Comparison of ENCODE assay signal across 13 cellular contexts in the genomic region with DNA sequence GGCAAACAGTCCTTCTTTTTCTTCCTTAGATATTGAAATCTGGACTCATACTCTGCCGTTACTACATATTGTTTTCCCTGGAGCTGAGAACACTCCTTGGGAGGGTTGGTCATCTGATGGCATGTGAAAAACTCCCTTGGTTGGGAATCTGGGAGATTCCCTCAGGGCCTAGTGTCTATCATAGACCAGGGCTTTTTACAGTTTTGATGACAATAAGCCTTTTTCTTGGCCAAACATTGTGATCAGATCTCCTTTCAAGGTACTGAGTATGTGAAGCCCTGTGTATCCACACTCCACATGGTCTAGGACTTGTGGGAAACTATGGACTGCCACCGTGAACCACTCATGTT. TPM values are rescaled to one million over a fixed set of nuclear protein-coding genes. Genes with fewer than 3 reads are reported as not detected.
A peak's percentile ranks its signal among the peaks of the same experiment; 100 is the strongest.
DNase-seq lines count a peak whose midpoint lies in the region; ATAC-seq and TF ChIP-seq lines count a peak whose summit lies in the region.
"Had no signal": no experiment of that assay in that cellular context is flagged by ENCODE, and none has a peak within 500 bp of the region (broad histone marks: within the 10 kb centered on the region; RNA-seq: fewer than 3 reads in every experiment).

No MANE protein-coding gene starts in this region.

- ATAC-seq in HCT116: no peak
- ATAC-seq in thoracic aorta (ENCODE audit: insufficient number of reproducible peaks, low FRiP score, low read depth): no peak
- no peak for ATAC-seq in GM23338
- ATAC-seq: stimulated activated naive CD8-positive, alpha-beta T cell treated with anti-CD3 and anti-CD28 coated beads, Interleukin-15, Interleukin-2, amounts not matched to agents 100 U/mL and 50 U/mL, for 24 hours had no signal

- DNase-seq in HCT116 (ENCODE audit: low read depth, low spot score) (no peak), SK-MEL-5 (ENCODE audit: low read depth, low spot score) (peak; percentile 86), thoracic aorta (ENCODE audit: low spot score) (no peak), GOT3 (lab: John Stamatoyannopoulos, UW) (no peak), GM23338 (ENCODE audit: low spot score) (no peak), mammary epithelial cell (no peak)
- DNase-seq: activated CD4-positive, CD25-positive, alpha-beta regulatory T cell; GDM1; stimulated activated CD4-positive, alpha-beta T cell treated with anti-CD3 and anti-CD28 coated beads, Interleukin-1b, Interleukin-23, amount 100 ng/mL, for 48 hours; stimulated activated naive CD8-positive, alpha-beta T cell treated with anti-CD3 and anti-CD28 coated beads, Interleukin-15, Interleukin-2, amounts not matched to agents 100 U/mL and 50 U/mL, for 24 hours had no signal

- H3K9me2 ChIP-seq in HCT116 (ENCODE audit: insufficient read depth): no peaks in the 10 kb centered on the region
- no peaks in the 10 kb centered on the region for H3K9me2 ChIP-seq in GM23338 (ENCODE audit: insufficient read depth)

- H3K27me3 ChIP-seq in HCT116 (ENCODE audit: insufficient read depth, low read length) (peaks cover 12% of the 10 kb centered on the region; the same call in 1 of the 2 replicates), muscle layer of colon (ENCODE audit: control insufficient read depth in 1 of 2, insufficient read depth in 2 of 2, low read length in 2 of 2) (no peaks in the 10 kb centered on the region), thoracic aorta (replicated peaks; ENCODE audit: insufficient read depth) (no peaks in the 10 kb centered on the region), GM23338 (ENCODE audit: insufficient read depth) (peaks cover 100% of the 10 kb centered on the region), mammary epithelial cell (ENCODE audit: insufficient read depth, low read length) (no peaks in the 10 kb centered on the region)

- TF ChIP-seq CTCF in HCT116 (IDR thresholded peaks at IDR 0.05 in 2 of 3, conservative IDR thresholded peaks at IDR 0.05 in 1 of 3; ENCODE audit: borderline replicate concordance in 1 of 3, insufficient read depth in 1 of 3, low read depth in 2 of 3, low read length in 2 of 3): no peak
- TF ChIP-seq CTCF in thoracic aorta (IDR thresholded peaks at IDR 0.05): no peak
- TF ChIP-seq CTCF in GM23338 (conservative IDR thresholded peaks at IDR 0.05; ENCODE audit: low read depth in 2 of 2): no peak; a peak in 1 of 4 replicates
- no peak for TF ChIP-seq CTCF in mammary epithelial cell (conservative IDR thresholded peaks at IDR 0.05 in 1 of 2, IDR thresholded peaks at IDR 0.05 in 1 of 2; ENCODE audit: extremely low read depth in 1 of 2, insufficient read depth in 1 of 2, low read depth in 1 of 2, low read length in 2 of 2)

- no peak overlapping the region for H3K27ac ChIP-seq in HCT116 (ENCODE audit: low read depth, low read length)
- peak overlapping the region; percentile 35 for H3K27ac ChIP-seq in muscle layer of colon (ENCODE audit: low read depth, low read length)
- peak overlapping the region; percentile 64 to 87 for H3K27ac ChIP-seq in thoracic aorta
- no peak overlapping the region for H3K27ac ChIP-seq in GM23338 (ENCODE audit: low read depth)
- no peak overlapping the region for H3K27ac ChIP-seq in mammary epithelial cell (ENCODE audit: insufficient read depth, low read depth, low read length)

- H3K9me3 Mint-ChIP-seq in GM23338: no peaks in the 10 kb centered on the region

- H2AFZ ChIP-seq in HCT116 (ENCODE audit: low read depth, low read length, poor library complexity, severe bottlenecking): peak overlapping the region; percentile 16
- no peak overlapping the region for H2AFZ ChIP-seq in GM23338
- H2AFZ ChIP-seq in mammary epithelial cell (ENCODE audit: low read depth, low read length): no peak overlapping the region

- H3K36me3 ChIP-seq in HCT116 (ENCODE audit: control insufficient read depth in 1 of 2, insufficient read depth in 2 of 2, low read length in 2 of 2) (no peaks in the 10 kb centered on the region), muscle layer of colon (ENCODE audit: insufficient read depth, low read length) (peaks cover 39% of the 10 kb centered on the region), thoracic aorta (no peaks in the 10 kb centered on the region), GM23338 (ENCODE audit: insufficient read depth) (no peaks in the 10 kb centered on the region), mammary epithelial cell (ENCODE audit: insufficient read depth, low read length) (no peaks in the 10 kb centered on the region)

- no peaks in the 10 kb centered on the region for H3K79me2 ChIP-seq in HCT116 (ENCODE audit: insufficient read depth, low read length)
- H3K79me2 ChIP-seq in GM23338 (replicated peaks; ENCODE audit: insufficient read depth): no peaks in the 10 kb centered on the region
- no peaks in the 10 kb centered on the region for H3K79me2 ChIP-seq in mammary epithelial cell (ENCODE audit: insufficient read depth, low read length)

- no peak overlapping the region for H3K4me3 ChIP-seq in HCT116 (replicated peaks in 1 of 2; ENCODE audit: low read depth in 1 of 2, low read length in 2 of 2)
- no peak overlapping the region for H3K4me3 ChIP-seq in muscle layer of colon (ENCODE audit: low read depth in 1 of 2, low read length in 2 of 2)
- no peak overlapping the region for H3K4me3 ChIP-seq in thoracic aorta
- H3K4me3 ChIP-seq in GM23338: no peak overlapping the region
- no peak overlapping the region for H3K4me3 ChIP-seq in mammary epithelial cell (replicated peaks in 1 of 3; ENCODE audit: insufficient read depth in 1 of 3, low read depth in 2 of 3, low read length in 3 of 3)

- intact Hi-C loops in HCT116 (cut with micrococcal nuclease): no loop called here
- intact Hi-C loops in mammary epithelial cell (cut with micrococcal nuclease): loop anchor here (5.0 kb wide), 1 partner anchor 165 kb away; no protein-coding TSS in a partner anchor

- no peaks in the 10 kb centered on the region for H3F3A ChIP-seq in GM23338 (replicated peaks; ENCODE audit: low read depth)

- H3K9ac ChIP-seq in HCT116 (ENCODE audit: low read length) (no peak overlapping the region), muscle layer of colon (ENCODE audit: low read length) (no peak overlapping the region), mammary epithelial cell (ENCODE audit: insufficient read depth, low read length) (no peak overlapping the region)

- H3K4me1 Mint-ChIP-seq in GM23338: peaks cover 7% of the 10 kb centered on the region

- H3K4me1 ChIP-seq in HCT116 (ENCODE audit: control insufficient read depth in 1 of 2, insufficient read depth in 2 of 2, low read length in 2 of 2) (no peaks in the 10 kb centered on the region), muscle layer of colon (ENCODE audit: insufficient read depth, low read length) (peaks cover 45% of the 10 kb centered on the region), thoracic aorta (ENCODE audit: control insufficient read depth in 1 of 2, low read depth in 2 of 2) (peaks cover 15 to 28% of the 10 kb centered on the region in 2 donors), GM23338 (ENCODE audit: insufficient read depth) (no peaks in the 10 kb centered on the region; the same call in 1 of the 2 replicates), mammary epithelial cell (ENCODE audit: insufficient read depth, low read length) (no peaks in the 10 kb centered on the region)

- H4K20me1 ChIP-seq in HCT116 (ENCODE audit: insufficient read depth): no peaks in the 10 kb centered on the region
- H4K20me1 ChIP-seq in GM23338 (replicated peaks; ENCODE audit: insufficient read depth): peaks cover 13% of the 10 kb centered on the region
- H4K20me1 ChIP-seq in mammary epithelial cell (ENCODE audit: insufficient read depth, low read length): no peaks in the 10 kb centered on the region

- in situ Hi-C loops in SK-MEL-5 (cut with HindIII; ENCODE audit: low pct_unique_long_range_greater_than_20kb, low sequenced_read_pairs) (no loop called here), mammary epithelial cell (cut with MboI; ENCODE audit: low sequenced_read_pairs in 2 of 2) (loop anchor here in 1 of 2 donors (10.0 to 25.0 kb wide), 2 partner anchors 63 to 105 kb away; no protein-coding TSS in a partner anchor)

- RAD21 ChIA-PET in HCT116 (lab: Charles Lee; ENCODE audit: low non-redundant PET in 1 of 2, low total read pairs in 2 of 2, uncharacterized antibody in 2 of 2, unreplicated experiment in 2 of 2): no interaction called here

- peaks cover 80% of the 10 kb centered on the region for H3K27me3 Mint-ChIP-seq in GM23338 (ENCODE audit: insufficient read depth, low read depth, poor library complexity)

- dilution Hi-C loops in mammary epithelial cell (cut with HindIII; ENCODE audit: low sequenced_read_pairs): no loop called here

- POLR2A ChIA-PET in HCT116 (lab: Charles Lee): no interaction called here

- H3K4me2 ChIP-seq in HCT116 (ENCODE audit: low read length): no peak overlapping the region
- no peak overlapping the region for H3K4me2 ChIP-seq in GM23338
- no peak overlapping the region for H3K4me2 ChIP-seq in mammary epithelial cell (ENCODE audit: insufficient read depth, low read depth, low read length)

- H3K4me3 Mint-ChIP-seq in GM23338: no peak overlapping the region

- TF ChIP-seq POLR2A in HCT116 (IDR thresholded peaks at IDR 0.05; ENCODE audit: borderline replicate concordance, extremely low read depth, insufficient read depth, insufficient read length): no peak

- BruUV-seq in HCT116 (replicated peaks; lab: Mats Ljungman, UMichigan): no TSS peak
- BruUV-seq in mammary epithelial cell (replicated peaks; lab: Mats Ljungman, UMichigan): no TSS peak

- no peaks in the 10 kb centered on the region for H3K36me3 Mint-ChIP-seq in GM23338 (ENCODE audit: low read depth)

- CTCF ChIA-PET in HCT116 (lab: Charles Lee) (interaction anchor here (0.8 to 1.5 kb wide), 3 partner anchors 35 to 492 kb away, joined by 3 read pairs; no protein-coding TSS in a partner anchor), mammary epithelial cell (lab: Charles Lee; ENCODE audit: low non-redundant PET) (no interaction called here)

- TF ChIP-seq RAD21 in HCT116 (IDR thresholded peaks at IDR 0.05; ENCODE audit: low read depth): no peak

- no peak overlapping the region for H3K27ac Mint-ChIP-seq in GM23338

- WGBS in mammary epithelial cell (ENCODE audit: low coverage, missing lambda C conversion rate): 21% methylated on average over 2 of the region's 2 CpGs

- H3K9me3 ChIP-seq in HCT116 (ENCODE audit: control insufficient read depth in 1 of 2, insufficient read depth in 1 of 2, low read depth in 1 of 2, low read length in 2 of 2) (no peaks in the 10 kb centered on the region), muscle layer of colon (ENCODE audit: low read length) (no peaks in the 10 kb centered on the region), thoracic aorta (no peaks in the 10 kb centered on the region), mammary epithelial cell (replicated peaks; ENCODE audit: insufficient read depth, low read length) (no peaks in the 10 kb centered on the region)

RNA-seq across cellular contexts. Expression of a gene that starts 32.9 kb away (rescaled TPM):
- total RNA-seq in HCT116 (2021; ENCODE audit: unreplicated experiment) (not detected), thoracic aorta (not detected), mammary epithelial cell (not detected)
- not detected in 2 replicates for polyA plus RNA-seq in HCT116 (2012)
- not detected in 2 replicates for total RNA-seq in SK-MEL-5 (2014; rRNA removed; shearing (Covaris generic))
- polyA plus RNA-seq in SK-MEL-5 (2015; cell fraction: cytosol; rRNA removed): not detected in 2 replicates
- not detected in 2 replicates for polyA plus RNA-seq in SK-MEL-5 (2015; cell fraction: nucleus; rRNA removed)
- not detected in 2 replicates for total RNA-seq in GM23338 (2014; rRNA removed; shearing (Covaris generic))
- polyA plus RNA-seq in GM23338 (2016; fragmentation: Nextera tagmentation; extraction: Ambion mirVana) (not detected in 2 replicates), mammary epithelial cell (not detected)
- polyA minus RNA-seq in mammary epithelial cell: not detected
- total RNA-seq: lung microvascular endothelial cell; T-helper 2 cell treated with Interferon-gamma antibody and Interleukin-4, amounts not matched to agents 100 ng/mL and 5 ng/mL, for 36 hours had no signal

Comparison
In these comparisons a context has a peak if more than half of its experiments do, and no peak if none do; other contexts are left out.
1. H3K27ac ChIP-seq: peak in muscle layer of colon (single experiment) and thoracic aorta (2 of 2); none in HCT116 (single experiment), GM23338 (single experiment) and mammary epithelial cell (single experiment).